ENCODE assay signal across 24 cellular contexts in the genomic region with DNA sequence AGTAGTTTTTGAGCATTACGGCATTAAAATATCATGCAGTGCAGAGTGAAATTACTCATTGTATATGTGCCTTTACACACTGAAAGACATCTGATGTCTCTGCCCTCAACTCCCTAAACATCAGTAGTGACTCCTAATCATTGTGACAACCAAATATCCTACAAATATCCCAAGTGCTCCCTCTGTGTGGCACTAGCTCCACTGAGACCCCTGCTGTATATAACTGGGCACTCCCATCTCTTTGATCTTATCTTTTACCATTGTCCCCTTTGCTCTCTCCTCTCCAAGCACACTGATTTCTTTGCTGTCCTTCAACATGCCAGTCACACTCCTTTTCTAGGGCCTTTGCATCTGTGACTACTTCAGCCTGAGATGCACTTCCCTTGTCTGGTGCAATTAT. TPM values are rescaled to one million over a fixed set of nuclear protein-coding genes. Genes with fewer than 3 reads are reported as not detected.
"Had no signal": no experiment of that assay in that cellular context is flagged by ENCODE, and none has a peak within 500 bp of the region (broad histone marks: within the 10 kb centered on the region; RNA-seq: fewer than 3 reads in every experiment).

No MANE protein-coding gene starts in this region.

- H3K4me3 Mint-ChIP-seq: naive thymus-derived CD8-positive, alpha-beta T cell; stimulated activated naive B cell treated with anti-CD40 and anti-IgM and Interleukin-4, amounts not matched to agents 10 μg/mL and 1 μg/mL and 100 μg/mL, for 72 hours; stimulated activated naive CD8-positive, alpha-beta T cell treated with anti-CD3 and anti-CD28 coated beads, Interleukin-15, amount 100 ng/mL, for 72 hours had no signal

- H3K36me3 ChIP-seq: right atrium auricular region, sigmoid colon, tibial nerve, upper lobe of right lung, vagina had no signal

- H3K27me3 Mint-ChIP-seq: naive thymus-derived CD8-positive, alpha-beta T cell; stimulated activated naive B cell treated with anti-CD40 and anti-IgM and Interleukin-4, amounts not matched to agents 10 μg/mL and 1 μg/mL and 100 μg/mL, for 72 hours; stimulated activated naive CD8-positive, alpha-beta T cell treated with anti-CD3 and anti-CD28 coated beads, Interleukin-15, amount 100 ng/mL, for 72 hours had no signal

- H3K4me1 ChIP-seq: testis, tibial nerve, upper lobe of right lung, vagina had no signal

- H3K4me1 Mint-ChIP-seq: naive thymus-derived CD8-positive, alpha-beta T cell; stimulated activated naive B cell treated with anti-CD40 and anti-IgM and Interleukin-4, amounts not matched to agents 10 μg/mL and 1 μg/mL and 100 μg/mL, for 72 hours; stimulated activated naive CD8-positive, alpha-beta T cell treated with anti-CD3 and anti-CD28 coated beads, Interleukin-15, amount 100 ng/mL, for 72 hours had no signal

- H3K27ac Mint-ChIP-seq: naive thymus-derived CD8-positive, alpha-beta T cell; stimulated activated naive B cell treated with anti-CD40 and anti-IgM and Interleukin-4, amounts not matched to agents 10 μg/mL and 1 μg/mL and 100 μg/mL, for 72 hours; stimulated activated naive CD8-positive, alpha-beta T cell treated with anti-CD3 and anti-CD28 coated beads, Interleukin-15, amount 100 ng/mL, for 72 hours had no signal

- H3K27ac ChIP-seq: sigmoid colon, skin epidermis, testis, tibial nerve, upper lobe of right lung, vagina had no signal

- DNase-seq: dermis blood vessel endothelial cell; foreskin melanocyte; head of caudate nucleus; hippocampal formation; mucosa of descending colon; naive thymus-derived CD8-positive, alpha-beta T cell; posterior cingulate gyrus; sigmoid colon; stimulated activated CD4-positive, alpha-beta T cell treated with anti-CD3 and anti-CD28 coated beads, Interleukin-2, amount 100 ng/mL, for 24 hours; stimulated activated CD4-positive, alpha-beta T cell treated with anti-CD3 and anti-CD28 coated beads, Interleukin-4, amount 100 ng/mL, for 4 hours; stimulated activated naive B cell treated with anti-CD40 and anti-IgM and Interleukin-4, amounts not matched to agents 10 μg/mL and 1 μg/mL and 100 μg/mL, for 72 hours; stimulated activated naive CD8-positive, alpha-beta T cell treated with anti-CD3 and anti-CD28 coated beads, Interleukin-15, amount 100 ng/mL, for 72 hours; testis; upper lobe of right lung had no signal

- H3K9me3 ChIP-seq: mucosa of descending colon, right atrium auricular region, sigmoid colon, testis, tibial nerve, upper lobe of right lung, vagina had no signal

- H3K4me3 ChIP-seq: mucosa of descending colon, sigmoid colon, skin epidermis, testis, tibial nerve, upper lobe of right lung, vagina had no signal

- ATAC-seq: left lobe of liver; naive thymus-derived CD8-positive, alpha-beta T cell; stimulated activated naive B cell treated with anti-CD40 and anti-IgM and Interleukin-4, amounts not matched to agents 10 μg/mL and 1 μg/mL and 100 μg/mL, for 72 hours; stimulated activated naive CD8-positive, alpha-beta T cell treated with anti-CD3 and anti-CD28 coated beads, Interleukin-15, amount 100 ng/mL, for 72 hours; upper lobe of right lung had no signal

- H3K36me3 Mint-ChIP-seq: naive thymus-derived CD8-positive, alpha-beta T cell; stimulated activated naive B cell treated with anti-CD40 and anti-IgM and Interleukin-4, amounts not matched to agents 10 μg/mL and 1 μg/mL and 100 μg/mL, for 72 hours had no signal

- H3K27me3 ChIP-seq: right atrium auricular region, sigmoid colon, testis, tibial nerve, upper lobe of right lung, vagina had no signal

RNA-seq across cellular contexts. Expression of a gene that starts 2.6 kb away (rescaled TPM):
- total RNA-seq: dermis blood vessel endothelial cell; endothelial cell of umbilical vein; mammary epithelial cell; naive thymus-derived CD8-positive, alpha-beta T cell; pulmonary artery endothelial cell; subcutaneous adipose tissue; upper lobe of right lung; vagina had no signal
- polyA plus RNA-seq: endothelial cell of umbilical vein; mammary epithelial cell; naive thymus-derived CD8-positive, alpha-beta T cell; neural cell had no signal
